Comparison of ENCODE assay signal across 14 cellular contexts in the genomic region with DNA sequence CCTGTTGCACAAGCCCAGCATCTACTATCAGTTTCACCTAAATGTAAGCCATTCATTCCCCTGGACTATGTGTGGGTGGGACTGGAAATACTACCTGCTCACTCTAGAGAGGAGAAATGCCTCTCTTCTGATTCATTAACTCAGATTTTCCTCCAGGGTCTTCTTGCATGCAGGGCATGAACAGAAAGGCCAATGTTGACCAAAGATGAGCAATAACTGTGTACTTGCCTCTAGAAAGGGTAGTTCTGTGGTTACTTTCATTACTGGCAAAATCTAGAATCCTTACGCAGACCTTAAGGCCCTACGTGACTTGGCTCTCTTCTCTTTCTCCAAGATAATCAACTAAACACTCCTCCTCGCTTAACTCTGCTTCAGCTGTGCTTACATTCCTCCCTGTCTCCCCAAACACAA.
A peak's percentile ranks its signal among the peaks of the same experiment; 100 is the strongest.
DNase-seq lines count a peak whose midpoint lies in the region; ATAC-seq and TF ChIP-seq lines count a peak whose summit lies in the region.
"Had no signal": no experiment of that assay in that cellular context is flagged by ENCODE, and none has a peak within 500 bp of the region (broad histone marks: within the 10 kb centered on the region; RNA-seq: fewer than 3 reads in every experiment).

No MANE protein-coding gene starts in this region.

- H3K9me3 Mint-ChIP-seq in activated naive CD8-positive, alpha-beta T cell treated with anti-CD3 and anti-CD28 coated beads, Interleukin-2, amount 50 U/mL, for 24 hours = no peaks in the 10 kb centered on the region
- no peaks in the 10 kb centered on the region for H3K9me3 Mint-ChIP-seq in activated naive CD8-positive, alpha-beta T cell treated with anti-CD3 and anti-CD28 coated beads for 36 hours
- H3K9me3 Mint-ChIP-seq in naive thymus-derived CD4-positive, alpha-beta T cell = no peaks in the 10 kb centered on the region
- H3K9me3 Mint-ChIP-seq: activated B cell treated with CpG ODN at 0.5 μM for 24 hours had no signal

- H3K4me1 ChIP-seq in tibial nerve = peaks cover 0 to 59% (median 23%) of the 10 kb centered on the region in 4 donors
- H3K4me1 ChIP-seq in naive thymus-derived CD4-positive, alpha-beta T cell (ENCODE audit: control insufficient read depth in 2 of 2, insufficient read depth in 2 of 2, low read length in 2 of 2) = no peaks in the 10 kb centered on the region

- H3K27me3 ChIP-seq in tibial nerve = no peaks in the 10 kb centered on the region
- no peaks in the 10 kb centered on the region for H3K27me3 ChIP-seq in naive thymus-derived CD4-positive, alpha-beta T cell (ENCODE audit: control insufficient read depth in 2 of 2, insufficient read depth in 2 of 2, low read length in 2 of 2)

- intact Hi-C loops in naive thymus-derived CD4-positive, alpha-beta T cell (cut with micrococcal nuclease) = no loop called here

- H3K9me3 ChIP-seq in tibial nerve = no peaks in the 10 kb centered on the region
- H3K9me3 ChIP-seq in naive thymus-derived CD4-positive, alpha-beta T cell (ENCODE audit: control insufficient read depth in 2 of 3, low read length in 3 of 3) = no peaks in the 10 kb centered on the region
- H3K9me3 ChIP-seq: Caco-2 had no signal

- no peaks in the 10 kb centered on the region for H3K27me3 Mint-ChIP-seq in activated naive CD8-positive, alpha-beta T cell treated with anti-CD3 and anti-CD28 coated beads, Interleukin-2, amount 50 U/mL, for 24 hours
- no peaks in the 10 kb centered on the region for H3K27me3 Mint-ChIP-seq in activated naive CD8-positive, alpha-beta T cell treated with anti-CD3 and anti-CD28 coated beads for 36 hours
- H3K27me3 Mint-ChIP-seq in naive thymus-derived CD4-positive, alpha-beta T cell = peaks cover 3 to 33% (median 12%) of the 10 kb centered on the region in 5 donors
- H3K27me3 Mint-ChIP-seq: activated B cell treated with CpG ODN at 0.5 μM for 24 hours had no signal

- TF ChIP-seq POLR2A in tibial nerve (IDR thresholded peaks at IDR 0.05) = no peak
- no peak for TF ChIP-seq POLR2A in GM18505 (IDR thresholded peaks at IDR 0.05; ENCODE audit: borderline replicate concordance, extremely low read depth, insufficient read depth, insufficient read length)

- no peak overlapping the region for H3K27ac Mint-ChIP-seq in activated naive CD8-positive, alpha-beta T cell treated with anti-CD3 and anti-CD28 coated beads, Interleukin-2, amount 50 U/mL, for 24 hours
- H3K27ac Mint-ChIP-seq in activated naive CD8-positive, alpha-beta T cell treated with anti-CD3 and anti-CD28 coated beads for 36 hours = no peak overlapping the region
- H3K27ac Mint-ChIP-seq in naive thymus-derived CD4-positive, alpha-beta T cell = no peak overlapping the region
- H3K27ac Mint-ChIP-seq: activated B cell treated with CpG ODN at 0.5 μM for 24 hours had no signal

- ATAC-seq in activated naive CD8-positive, alpha-beta T cell treated with anti-CD3 and anti-CD28 coated beads, Interleukin-2, amount 50 U/mL, for 24 hours = peak; percentile 36
- ATAC-seq in esophagus mucosa = peak; percentile 55
- ATAC-seq in GM18505 (IDR thresholded peaks at IDR 0.05; ENCODE audit: unreplicated experiment) = no peak
- no peak for ATAC-seq in naive thymus-derived CD4-positive, alpha-beta T cell

- H3K4me3 Mint-ChIP-seq in activated naive CD8-positive, alpha-beta T cell treated with anti-CD3 and anti-CD28 coated beads, Interleukin-2, amount 50 U/mL, for 24 hours = no peak overlapping the region
- no peak overlapping the region for H3K4me3 Mint-ChIP-seq in activated naive CD8-positive, alpha-beta T cell treated with anti-CD3 and anti-CD28 coated beads for 36 hours
- no peak overlapping the region for H3K4me3 Mint-ChIP-seq in naive thymus-derived CD4-positive, alpha-beta T cell
- H3K4me3 Mint-ChIP-seq: activated B cell treated with CpG ODN at 0.5 μM for 24 hours had no signal

- H3K4me3 ChIP-seq in tibial nerve = no peak overlapping the region
- H3K4me3 ChIP-seq in naive thymus-derived CD4-positive, alpha-beta T cell (ENCODE audit: low read length) = no peak overlapping the region

- H3K36me3 ChIP-seq in tibial nerve = peaks cover 0 to 2% (median 0%) of the 10 kb centered on the region in 3 donors
- no peaks in the 10 kb centered on the region for H3K36me3 ChIP-seq in naive thymus-derived CD4-positive, alpha-beta T cell (ENCODE audit: control insufficient read depth in 2 of 3, insufficient read depth in 3 of 3, low read length in 3 of 3)

- no peaks in the 10 kb centered on the region for H3K4me1 Mint-ChIP-seq in activated naive CD8-positive, alpha-beta T cell treated with anti-CD3 and anti-CD28 coated beads, Interleukin-2, amount 50 U/mL, for 24 hours
- no peaks in the 10 kb centered on the region for H3K4me1 Mint-ChIP-seq in activated naive CD8-positive, alpha-beta T cell treated with anti-CD3 and anti-CD28 coated beads for 36 hours
- no peaks in the 10 kb centered on the region for H3K4me1 Mint-ChIP-seq in naive thymus-derived CD4-positive, alpha-beta T cell

- peak overlapping the region in 3 of 4 donors; percentile 14 to 90 (median 53) for H3K27ac ChIP-seq in tibial nerve
- no peak overlapping the region for H3K27ac ChIP-seq in naive thymus-derived CD4-positive, alpha-beta T cell (ENCODE audit: low read depth, low read length)

- no peak for DNase-seq in activated naive CD8-positive, alpha-beta T cell treated with anti-CD3 and anti-CD28 coated beads, Interleukin-2, amount 50 U/mL, for 24 hours
- DNase-seq in activated naive CD8-positive, alpha-beta T cell treated with anti-CD3 and anti-CD28 coated beads for 36 hours = no peak
- DNase-seq in NCI-H226 (peak; percentile 41), tibial nerve (ENCODE audit: low spot score in 2 of 2) (no peak)
- no peak for DNase-seq in activated T-cell treated with anti-CD3 and anti-CD28 coated beads, Interleukin-2, amount 50 U/mL, for 48 hours
- no peak for DNase-seq in naive thymus-derived CD4-positive, alpha-beta T cell
- DNase-seq: activated B cell treated with CpG ODN at 0.5 μM for 24 hours; effector CD8-positive, alpha-beta T cell; NCI-H510A; SHP77 treated with DMSO at 0.1 percent for 48 hours; stimulated activated CD4-positive, alpha-beta T cell treated with anti-CD3 and anti-CD28 coated beads, Interleukin-12 subunit alpha, Interleukin-12 subunit beta, amount 100 ng/mL, for 4 hours had no signal

- POLR2A ChIA-PET in naive thymus-derived CD4-positive, alpha-beta T cell (lab: Charles Lee) = no interaction called here

- no peak for TF ChIP-seq EP300 in tibial nerve (IDR thresholded peaks at IDR 0.05)

- no peak for TF ChIP-seq CTCF in tibial nerve (IDR thresholded peaks at IDR 0.05)

- CTCF ChIA-PET in naive thymus-derived CD4-positive, alpha-beta T cell (lab: Charles Lee) = no interaction called here

- WGBS in tibial nerve, 2 donors = 37 to 48% methylated on average over 3 of the region's 3 CpGs

- H3K36me3 Mint-ChIP-seq in activated naive CD8-positive, alpha-beta T cell treated with anti-CD3 and anti-CD28 coated beads, Interleukin-2, amount 50 U/mL, for 24 hours (ENCODE audit: low read depth) = no peaks in the 10 kb centered on the region
- H3K36me3 Mint-ChIP-seq in activated naive CD8-positive, alpha-beta T cell treated with anti-CD3 and anti-CD28 coated beads for 36 hours = no peaks in the 10 kb centered on the region
- no peaks in the 10 kb centered on the region for H3K36me3 Mint-ChIP-seq in naive thymus-derived CD4-positive, alpha-beta T cell

Comparison
In these comparisons a context has a peak if more than half of its experiments do, and no peak if none do; other contexts are left out.
1. ATAC-seq: peak in activated naive CD8-positive, alpha-beta T cell treated with anti-CD3 and anti-CD28 coated beads, Interleukin-2, amount 50 U/mL, for 24 hours (single experiment) and esophagus mucosa (single experiment); none in GM18505 (single experiment) and naive thymus-derived CD4-positive, alpha-beta T cell (single experiment).